16 cellular contexts compared by ENCODE assay signal in genomic region chr12:24724765-24725307, GRCh38.
DNase-seq lines count a peak whose midpoint lies in the region; ATAC-seq and TF ChIP-seq lines count a peak whose summit lies in the region.
"Had no signal": no experiment of that assay in that cellular context is flagged by ENCODE, and none has a peak within 500 bp of the region (broad histone marks: within the 10 kb centered on the region; RNA-seq: fewer than 3 reads in every experiment).

No MANE protein-coding gene starts in this region.

- no peak overlapping the region for H2AK5ac ChIP-seq in trophoblast cell (ENCODE audit: low read length)

- no peak overlapping the region for H3K18ac ChIP-seq in trophoblast cell (ENCODE audit: low read length)

- H3K9ac ChIP-seq in OCI-LY3 (ENCODE audit: low read length) (peak overlapping the region; percentile 53; the same call in 1 of the 2 replicates), trophoblast cell (ENCODE audit: low read length) (no peak overlapping the region)

- H3K27me3 Mint-ChIP-seq in memory B cell: no peaks in the 10 kb centered on the region
- H3K27me3 Mint-ChIP-seq: CD4-positive, alpha-beta memory T cell; IgD-negative memory B cell had no signal

- H4K91ac ChIP-seq in trophoblast cell (ENCODE audit: low read depth, low read length): no peak overlapping the region

- H3K14ac ChIP-seq in trophoblast cell (ENCODE audit: low read length): no peak overlapping the region

- H3K23ac ChIP-seq in trophoblast cell (ENCODE audit: low read length): no peak overlapping the region

- peak overlapping the region; percentile 8 for H3K27ac Mint-ChIP-seq in memory B cell
- H3K27ac Mint-ChIP-seq: CD4-positive, alpha-beta memory T cell; IgD-negative memory B cell had no signal

- H3K4me3 Mint-ChIP-seq in memory B cell: no peak overlapping the region
- H3K4me3 Mint-ChIP-seq: CD4-positive, alpha-beta memory T cell; IgD-negative memory B cell had no signal

- peaks cover 8% of the 10 kb centered on the region for H3K4me1 Mint-ChIP-seq in memory B cell

- no peak overlapping the region for H4K12ac ChIP-seq in trophoblast cell (ENCODE audit: low read depth, low read length)

- no peak overlapping the region for H2AFZ ChIP-seq in OCI-LY3 (ENCODE audit: low read depth, low read length)
- no peak overlapping the region for H2AFZ ChIP-seq in trophoblast cell (ENCODE audit: insufficient read depth, low read length, poor library complexity)

- H3K4me3 ChIP-seq in OCI-LY3 (ENCODE audit: low read length) (no peak overlapping the region), trophoblast cell (ENCODE audit: low read depth, low read length) (no peak overlapping the region), thyroid gland (replicated peaks in 1 of 3) (no peak overlapping the region)

- H4K20me1 ChIP-seq in OCI-LY3 (ENCODE audit: insufficient read depth, low read length): no peaks in the 10 kb centered on the region

- H3K4me2 ChIP-seq in OCI-LY3 (ENCODE audit: low read length): 0 out of 2 replicates have a peak overlapping the region, but pooled peaks have one; percentile 20
- no peak overlapping the region for H3K4me2 ChIP-seq in trophoblast cell (ENCODE audit: low read length)

- TF ChIP-seq CTCF in OCI-LY3 (IDR thresholded peaks at IDR 0.05; ENCODE audit: low read depth, low read length): no peak
- no peak for TF ChIP-seq CTCF in thyroid gland (IDR thresholded peaks at IDR 0.05)

- H3K79me1 ChIP-seq in trophoblast cell (ENCODE audit: low read length): no peaks in the 10 kb centered on the region

- no peaks in the 10 kb centered on the region for H3K27me3 ChIP-seq in OCI-LY3 (ENCODE audit: low read depth, low read length)
- no peaks in the 10 kb centered on the region for H3K27me3 ChIP-seq in trophoblast cell (ENCODE audit: insufficient read depth, low read length)
- no peaks in the 10 kb centered on the region for H3K27me3 ChIP-seq in thyroid gland

- H3K79me2 ChIP-seq in OCI-LY3 (ENCODE audit: low read length) (no peaks in the 10 kb centered on the region), trophoblast cell (ENCODE audit: control insufficient read depth, insufficient read depth, low read length, poor library complexity) (no peaks in the 10 kb centered on the region)

- no CpG with 5 or more reads among the region's 7 CpGs for WGBS in trophoblast cell (ENCODE audit: extremely low coverage, insufficient coverage, insufficient read length)
- 88 to 90% methylated on average over 7 of the region's 7 CpGs for WGBS in thyroid gland, 2 donors

- no peaks in the 10 kb centered on the region for H3K36me3 Mint-ChIP-seq in memory B cell
- H3K36me3 Mint-ChIP-seq: CD4-positive, alpha-beta memory T cell; IgD-negative memory B cell had no signal

- no peak overlapping the region for H3K4ac ChIP-seq in trophoblast cell (ENCODE audit: low read depth, low read length)

- DNase-seq in activated CD4-positive, CD25-positive, alpha-beta regulatory T cell (lab: John Stamatoyannopoulos, UW): no peak
- DNase-seq in activated naive CD4-positive, alpha-beta T cell treated with Interleukin-2 at 50 U/mL for 16 hours: peak; percentile 25
- no peak for DNase-seq in activated naive CD4-positive, alpha-beta T cell treated with anti-CD3 and anti-CD28 coated beads, Interleukin-2, amount 50 U/mL, for 16 hours
- DNase-seq in memory B cell (ENCODE audit: low spot score in 2 of 2) (no peak), trophoblast cell (no peak), thyroid gland (no peak)
- DNase-seq: 8988T; CD4-positive, alpha-beta memory T cell; NCI-H1105 treated with DMSO at 0.1 percent for 48 hours; NCI-H187; NCI-H226; NCI-H524 treated with DMSO at 0.1 percent for 48 hours had no signal

- H3K9me3 Mint-ChIP-seq in memory B cell: peaks cover 2% of the 10 kb centered on the region
- H3K9me3 Mint-ChIP-seq: IgD-negative memory B cell had no signal

- H3K4me1 ChIP-seq in OCI-LY3 (ENCODE audit: low read length) (peaks cover 78% of the 10 kb centered on the region), trophoblast cell (ENCODE audit: control insufficient read depth in 1 of 2, insufficient read depth in 2 of 2, low read length in 2 of 2) (no peaks in the 10 kb centered on the region), thyroid gland (no peaks in the 10 kb centered on the region)

- TF ChIP-seq POLR2A in thyroid gland (IDR thresholded peaks at IDR 0.05): no peak

- ATAC-seq in activated CD4-positive, CD25-positive, alpha-beta regulatory T cell treated with anti-CD3 and anti-CD28 coated beads, Interleukin-2, amount 50 U/mL, for 24 hours: peak; percentile 46 to 69
- no peak for ATAC-seq in memory B cell (ENCODE audit: low read depth)

- H2BK5ac ChIP-seq in trophoblast cell (ENCODE audit: low read depth, low read length, poor library complexity): no peak overlapping the region

- H3K27ac ChIP-seq in OCI-LY3 (ENCODE audit: low read length): peak overlapping the region; percentile 83
- H3K27ac ChIP-seq in trophoblast cell (ENCODE audit: low read depth, low read length): no peak overlapping the region
- H3K27ac ChIP-seq in thyroid gland: no peak overlapping the region
- H3K27ac ChIP-seq: HL-60 had no signal

- intact Hi-C loops in thyroid gland (cut with DNase I): no loop called here

- H3K36me3 ChIP-seq in OCI-LY3 (replicated peaks; ENCODE audit: low read depth, low read length) (peaks cover 37% of the 10 kb centered on the region), trophoblast cell (ENCODE audit: control insufficient read depth in 1 of 2, insufficient read depth in 2 of 2, low read length in 2 of 2) (no peaks in the 10 kb centered on the region), thyroid gland (no peaks in the 10 kb centered on the region)

- no peak overlapping the region for H4K8ac ChIP-seq in trophoblast cell (ENCODE audit: low read depth, low read length)

- H3K9me3 ChIP-seq in OCI-LY3 (ENCODE audit: insufficient read depth, low read length) (peaks cover 22% of the 10 kb centered on the region; the same call in 1 of the 2 replicates), trophoblast cell (ENCODE audit: insufficient read depth, low read depth, low read length) (no peaks in the 10 kb centered on the region), thyroid gland (no peaks in the 10 kb centered on the region)

- no peak overlapping the region for H2BK12ac ChIP-seq in trophoblast cell (ENCODE audit: low read length)

- no peak overlapping the region for H2BK120ac ChIP-seq in trophoblast cell (ENCODE audit: insufficient read depth, low read length, poor library complexity)
